ENCODE assay signal across 9 cellular contexts in the genomic region with DNA sequence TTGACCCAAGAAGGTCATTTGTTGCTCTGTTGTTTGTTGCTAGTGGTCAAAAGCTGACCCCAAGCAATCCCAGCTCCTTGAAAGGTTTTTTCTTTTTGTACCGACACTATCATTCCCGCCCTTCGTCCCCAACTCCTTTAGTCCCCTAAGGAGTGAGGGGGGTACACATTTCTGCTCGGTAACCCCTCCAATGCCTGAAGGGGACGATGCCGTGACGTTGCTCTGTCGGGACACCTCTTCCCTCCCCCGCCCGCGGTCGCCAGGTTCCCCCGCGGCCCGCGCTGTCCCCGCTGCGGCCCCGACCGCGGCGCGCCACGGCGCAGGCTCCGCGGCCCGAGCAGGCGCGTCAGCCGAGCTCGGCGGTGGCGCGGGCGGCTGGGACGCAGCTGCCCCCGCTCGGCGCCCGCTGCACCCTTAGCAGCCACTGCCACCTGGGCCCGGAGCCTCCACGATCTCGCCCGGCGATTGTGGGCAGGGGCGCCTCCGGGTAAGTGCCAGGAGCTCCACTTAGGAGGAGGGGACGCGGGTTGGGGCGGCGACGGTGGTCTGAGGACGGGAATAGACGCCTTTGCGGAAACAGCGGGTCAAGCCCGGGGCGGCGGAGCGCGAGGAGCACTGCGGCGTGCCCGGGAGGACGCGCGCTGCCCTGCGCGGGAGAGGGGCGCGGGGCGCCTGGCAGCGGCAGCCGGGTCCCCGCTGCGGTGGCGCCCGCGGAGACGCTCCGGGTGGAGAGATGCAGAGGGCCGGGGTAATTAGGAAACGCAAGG. TPM values are rescaled to one million over a fixed set of nuclear protein-coding genes. Genes with fewer than 3 reads are reported as not detected.
DNase-seq lines count a peak whose midpoint lies in the region; ATAC-seq and TF ChIP-seq lines count a peak whose summit lies in the region.
"Had no signal": no experiment of that assay in that cellular context is flagged by ENCODE, and none has a peak within 500 bp of the region (broad histone marks: within the 10 kb centered on the region; RNA-seq: fewer than 3 reads in every experiment).

A gene (plus strand): TSS at position 340 of the 767 bp plus-strand sequence. CDS start 1,875 bp downstream, outside the sequence.

- peaks cover 0 to 12% (median 9%) of the 10 kb centered on the region in 5 donors for H3K4me1 ChIP-seq in subcutaneous abdominal adipose tissue (ENCODE audit: control insufficient read depth in 5 of 5, insufficient read depth in 5 of 5, low read length in 5 of 5)

- no peak within 1 kb of the TSS for H3K27ac ChIP-seq in subcutaneous abdominal adipose tissue (ENCODE audit: low read depth, low read length)

- TF ChIP-seq CTCF in chondrocyte (IDR thresholded peaks at IDR 0.05) (peak; percentile 22), kidney epithelial cell (IDR thresholded peaks at IDR 0.05; ENCODE audit: insufficient read depth, low read length, poor library complexity, severe bottlenecking) (no peak)

- no peaks in the 10 kb centered on the region for H3K9me3 Mint-ChIP-seq in chondrocyte (ENCODE audit: low read depth)

- ATAC-seq in HG02970 (IDR thresholded peaks at IDR 0.05; ENCODE audit: low FRiP score, unreplicated experiment), result no peak
- ATAC-seq: GM12878 had no signal

- no peaks in the 10 kb centered on the region for H3K9me3 ChIP-seq in subcutaneous abdominal adipose tissue (ENCODE audit: control insufficient read depth in 5 of 5, low read length in 5 of 5)

- peak within 1 kb of the TSS; percentile 24 for H3K27ac Mint-ChIP-seq in chondrocyte (ENCODE audit: unreplicated experiment)

- H3K27me3 ChIP-seq in kidney epithelial cell (ENCODE audit: control insufficient read depth, insufficient read depth, low read length) (no peaks in the 10 kb centered on the region), subcutaneous abdominal adipose tissue (ENCODE audit: control insufficient read depth in 5 of 5, insufficient read depth in 4 of 5, low read length in 5 of 5) (peaks cover 0 to 3% (median 0%) of the 10 kb centered on the region in 5 donors)

- H3K36me3 Mint-ChIP-seq in chondrocyte (ENCODE audit: low read depth), result no peaks in the 10 kb centered on the region

- peak within 1 kb of the TSS; percentile 70 for H3K4me3 ChIP-seq in kidney epithelial cell (ENCODE audit: low read depth, low read length)
- peak within 1 kb of the TSS; percentile 64 to 91 (median 77) for H3K4me3 ChIP-seq in subcutaneous abdominal adipose tissue (ENCODE audit: low read depth in 1 of 5, low read length in 5 of 5)
- H3K4me3 ChIP-seq: GM12878 had no signal

- H3K27me3 Mint-ChIP-seq in chondrocyte (ENCODE audit: low read depth), result no peaks in the 10 kb centered on the region

- peak within 1 kb of the TSS; percentile 85 for H3K4me3 Mint-ChIP-seq in chondrocyte (ENCODE audit: unreplicated experiment)

- peaks cover 18% of the 10 kb centered on the region for H3K4me1 Mint-ChIP-seq in chondrocyte (ENCODE audit: low read depth)

- DNase-seq in Ammon's horn (ENCODE audit: low spot score) (peak; percentile 38), Kasumi-1 (lab: John Stamatoyannopoulos, UW) (peak; percentile 13 to 37), chondrocyte (ENCODE audit: low spot score) (peak; percentile 92), kidney epithelial cell (ENCODE audit: low read depth) (no peak), pons (ENCODE audit: low spot score) (no peak), MV-4-11 (lab: John Stamatoyannopoulos, UW) (no peak)

- H3K36me3 ChIP-seq in kidney epithelial cell (ENCODE audit: control insufficient read depth, insufficient read depth, low read length) (no peaks in the 10 kb centered on the region), subcutaneous abdominal adipose tissue (ENCODE audit: control insufficient read depth in 5 of 5, insufficient read depth in 5 of 5, low read length in 5 of 5) (no peaks in the 10 kb centered on the region)

- H3K9ac ChIP-seq in subcutaneous abdominal adipose tissue (ENCODE audit: low read length in 5 of 5), result peak within 1 kb of the TSS in 3 of 5 donors; percentile 55 to 67 (median 66)

RNA-seq across cellular contexts. Expression of the gene that starts here (rescaled TPM):
- total RNA-seq in chondrocyte (11.4 to 22.6 TPM (median 12.6 TPM) in 3 replicates), kidney epithelial cell (5.9 and 11.6 TPM in 2 replicates)
- total RNA-seq: GM12878 had no signal

Comparison
In these comparisons a context has a peak if more than half of its experiments do, and no peak if none do; other contexts are left out.
1. DNase-seq: peak in Ammon's horn (single experiment), Kasumi-1 (2 of 2) and chondrocyte (single experiment); none in kidney epithelial cell (single experiment), pons (single experiment) and MV-4-11 (single experiment).